Comparison of ENCODE assay signal across 28 cellular contexts in genomic region chr6:1931817-1932216, GRCh38.
"Had no signal": no experiment of that assay in that cellular context is flagged by ENCODE, and none has a peak within 500 bp of the region (broad histone marks: within the 10 kb centered on the region; RNA-seq: fewer than 3 reads in every experiment).

No MANE protein-coding gene starts in this region.

- H3K36me3 ChIP-seq: colonic mucosa, gastrocnemius medialis, gastroesophageal sphincter, heart left ventricle, heart right ventricle had no signal

- H3K4me1 Mint-ChIP-seq: endodermal cell had no signal

- DNase-seq: colonic mucosa; cortex of kidney; dermis blood vessel endothelial cell; dorsolateral prefrontal cortex; effector CD4-positive, alpha-beta T cell; effector CD8-positive, alpha-beta T cell; effector memory CD4-positive, alpha-beta T cell; effector memory CD8-positive, alpha-beta T cell; endodermal cell; erythroblast; esophagus squamous epithelium; foreskin fibroblast; foreskin keratinocyte; foreskin melanocyte; gastrocnemius medialis; glutamatergic neuron; head of caudate nucleus; heart left ventricle; heart right ventricle had no signal

- H3K4me3 ChIP-seq: colonic mucosa, coronary artery, dorsolateral prefrontal cortex, esophagus squamous epithelium, gastrocnemius medialis, gastroesophageal sphincter, heart left ventricle, heart right ventricle had no signal

- H3K9me3 ChIP-seq: colonic mucosa, esophagus squamous epithelium, gastrocnemius medialis, gastroesophageal sphincter had no signal

- ATAC-seq: effector memory CD8-positive, alpha-beta T cell; esophagus mucosa; foreskin keratinocyte; gastrocnemius medialis; gastroesophageal sphincter; heart left ventricle; heart right ventricle had no signal

- H3K27ac ChIP-seq: colonic mucosa, dorsolateral prefrontal cortex, epithelial cell of prostate, esophagus squamous epithelium, foreskin keratinocyte, gastrocnemius medialis, gastroesophageal sphincter, heart left ventricle, heart right ventricle had no signal

- H3K27me3 Mint-ChIP-seq: dendritic cell treated with granulocyte-macrophage colony-stimulating factor and Interleukin-4, amounts not matched to agents 40 ng/mL and 50 ng/mL, for 4 days; effector memory CD8-positive, alpha-beta T cell had no signal

- H3K9me3 Mint-ChIP-seq: effector memory CD8-positive, alpha-beta T cell; endodermal cell had no signal

- H3K27ac Mint-ChIP-seq: dendritic cell treated with granulocyte-macrophage colony-stimulating factor and Interleukin-4, amounts not matched to agents 40 ng/mL and 50 ng/mL, for 4 days; effector memory CD8-positive, alpha-beta T cell; endodermal cell had no signal

- FAIRE-seq: colon, endometrium, endothelial cell of umbilical vein, frontal cortex had no signal

- H3K4me3 Mint-ChIP-seq: dendritic cell treated with granulocyte-macrophage colony-stimulating factor and Interleukin-4, amounts not matched to agents 40 ng/mL and 50 ng/mL, for 4 days; effector memory CD8-positive, alpha-beta T cell; endodermal cell had no signal

- H3K4me1 ChIP-seq: colonic mucosa, esophagus squamous epithelium, foreskin keratinocyte, gastrocnemius medialis, gastroesophageal sphincter, heart left ventricle, heart right ventricle had no signal

- H3K27me3 ChIP-seq: colonic mucosa, dorsolateral prefrontal cortex, esophagus squamous epithelium, foreskin keratinocyte, gastrocnemius medialis, gastroesophageal sphincter, heart left ventricle, heart right ventricle had no signal
